Comparison of ENCODE assay signal across 2 cellular contexts in the genomic region with DNA sequence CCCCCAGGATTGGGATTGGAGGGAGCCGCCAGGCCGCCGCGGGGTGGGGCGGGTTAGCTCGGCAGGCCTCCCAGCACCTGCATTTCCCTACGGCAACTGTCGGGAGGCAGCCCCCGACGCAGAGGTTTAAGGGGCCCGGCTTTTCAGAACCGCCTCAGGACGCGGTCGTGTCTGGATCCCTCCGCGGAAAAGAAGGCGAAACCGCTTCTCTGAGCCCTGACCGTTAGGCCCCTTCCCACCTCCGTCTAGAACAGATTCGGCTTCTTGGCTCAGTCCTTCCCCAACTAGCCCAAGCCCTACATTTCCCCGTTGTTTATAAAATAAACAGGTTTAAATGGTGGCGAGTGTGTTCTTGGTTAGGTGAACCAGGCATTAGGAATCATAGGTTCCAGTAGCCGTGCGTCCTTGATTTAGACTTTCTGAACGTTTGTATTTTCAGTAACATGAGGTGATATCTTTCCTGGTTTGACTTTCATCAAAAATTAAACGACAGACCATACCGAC.
TF ChIP-seq lines count a peak whose summit lies in the region.

No MANE protein-coding gene starts in this region.

TF ChIP-seq in A549, 52 proteins besides CTCF, POLR2A, EP300 and RAD21 (continued from another document):
- no peak for TF ChIP-seq ZFP36 (IDR thresholded peaks at IDR 0.05; ENCODE audit: borderline replicate concordance, partially characterized antibody)
- TF ChIP-seq CEBPB (IDR thresholded peaks at IDR 0.05) = no peak
- TF ChIP-seq PHF8 (IDR thresholded peaks at IDR 0.05; ENCODE audit: borderline replicate concordance, low read depth) = peak; percentile 57; the same call in 1 of the 2 replicates

TF ChIP-seq in HepG2, 621 proteins besides CTCF, POLR2A, EP300 and RAD21 (continues in another document):
- TF ChIP-seq, protein P1, sequence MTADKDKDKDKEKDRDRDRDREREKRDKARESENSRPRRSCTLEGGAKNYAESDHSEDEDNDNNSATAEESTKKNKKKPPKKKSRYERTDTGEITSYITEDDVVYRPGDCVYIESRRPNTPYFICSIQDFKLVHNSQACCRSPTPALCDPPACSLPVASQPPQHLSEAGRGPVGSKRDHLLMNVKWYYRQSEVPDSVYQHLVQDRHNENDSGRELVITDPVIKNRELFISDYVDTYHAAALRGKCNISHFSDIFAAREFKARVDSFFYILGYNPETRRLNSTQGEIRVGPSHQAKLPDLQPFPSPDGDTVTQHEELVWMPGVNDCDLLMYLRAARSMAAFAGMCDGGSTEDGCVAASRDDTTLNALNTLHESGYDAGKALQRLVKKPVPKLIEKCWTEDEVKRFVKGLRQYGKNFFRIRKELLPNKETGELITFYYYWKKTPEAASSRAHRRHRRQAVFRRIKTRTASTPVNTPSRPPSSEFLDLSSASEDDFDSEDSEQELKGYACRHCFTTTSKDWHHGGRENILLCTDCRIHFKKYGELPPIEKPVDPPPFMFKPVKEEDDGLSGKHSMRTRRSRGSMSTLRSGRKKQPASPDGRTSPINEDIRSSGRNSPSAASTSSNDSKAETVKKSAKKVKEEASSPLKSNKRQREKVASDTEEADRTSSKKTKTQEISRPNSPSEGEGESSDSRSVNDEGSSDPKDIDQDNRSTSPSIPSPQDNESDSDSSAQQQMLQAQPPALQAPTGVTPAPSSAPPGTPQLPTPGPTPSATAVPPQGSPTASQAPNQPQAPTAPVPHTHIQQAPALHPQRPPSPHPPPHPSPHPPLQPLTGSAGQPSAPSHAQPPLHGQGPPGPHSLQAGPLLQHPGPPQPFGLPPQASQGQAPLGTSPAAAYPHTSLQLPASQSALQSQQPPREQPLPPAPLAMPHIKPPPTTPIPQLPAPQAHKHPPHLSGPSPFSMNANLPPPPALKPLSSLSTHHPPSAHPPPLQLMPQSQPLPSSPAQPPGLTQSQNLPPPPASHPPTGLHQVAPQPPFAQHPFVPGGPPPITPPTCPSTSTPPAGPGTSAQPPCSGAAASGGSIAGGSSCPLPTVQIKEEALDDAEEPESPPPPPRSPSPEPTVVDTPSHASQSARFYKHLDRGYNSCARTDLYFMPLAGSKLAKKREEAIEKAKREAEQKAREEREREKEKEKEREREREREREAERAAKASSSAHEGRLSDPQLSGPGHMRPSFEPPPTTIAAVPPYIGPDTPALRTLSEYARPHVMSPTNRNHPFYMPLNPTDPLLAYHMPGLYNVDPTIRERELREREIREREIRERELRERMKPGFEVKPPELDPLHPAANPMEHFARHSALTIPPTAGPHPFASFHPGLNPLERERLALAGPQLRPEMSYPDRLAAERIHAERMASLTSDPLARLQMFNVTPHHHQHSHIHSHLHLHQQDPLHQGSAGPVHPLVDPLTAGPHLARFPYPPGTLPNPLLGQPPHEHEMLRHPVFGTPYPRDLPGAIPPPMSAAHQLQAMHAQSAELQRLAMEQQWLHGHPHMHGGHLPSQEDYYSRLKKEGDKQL (CRISPR knock-in tag; IDR thresholded peaks at IDR 0.05; ENCODE audit: low read depth) = no peak
- no peak for TF ChIP-seq HIVEP1 (CRISPR knock-in tag; IDR thresholded peaks at IDR 0.05)
- no peak for TF ChIP-seq BHLHE40 (IDR thresholded peaks at IDR 0.05; ENCODE audit: low read length)
- TF ChIP-seq, protein P2, sequence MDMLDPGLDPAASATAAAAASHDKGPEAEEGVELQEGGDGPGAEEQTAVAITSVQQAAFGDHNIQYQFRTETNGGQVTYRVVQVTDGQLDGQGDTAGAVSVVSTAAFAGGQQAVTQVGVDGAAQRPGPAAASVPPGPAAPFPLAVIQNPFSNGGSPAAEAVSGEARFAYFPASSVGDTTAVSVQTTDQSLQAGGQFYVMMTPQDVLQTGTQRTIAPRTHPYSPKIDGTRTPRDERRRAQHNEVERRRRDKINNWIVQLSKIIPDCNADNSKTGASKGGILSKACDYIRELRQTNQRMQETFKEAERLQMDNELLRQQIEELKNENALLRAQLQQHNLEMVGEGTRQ (IDR thresholded peaks at IDR 0.05; ENCODE audit: low read depth, low read length) = no peak
- TF ChIP-seq, protein P2 (CRISPR knock-in tag; IDR thresholded peaks at IDR 0.05; ENCODE audit: borderline replicate concordance) = no peak
- peak; percentile 47; the same call in 1 of the 2 replicates for TF ChIP-seq ZNF768 (CRISPR knock-in tag; IDR thresholded peaks at IDR 0.05)
- no peak for TF ChIP-seq ZNF746 (CRISPR knock-in tag; IDR thresholded peaks at IDR 0.05)
- TF ChIP-seq SP1 (IDR thresholded peaks at IDR 0.05) = no peak
- TF ChIP-seq SP1 (CRISPR knock-in tag; IDR thresholded peaks at IDR 0.05) = no peak
- TF ChIP-seq, protein P3, sequence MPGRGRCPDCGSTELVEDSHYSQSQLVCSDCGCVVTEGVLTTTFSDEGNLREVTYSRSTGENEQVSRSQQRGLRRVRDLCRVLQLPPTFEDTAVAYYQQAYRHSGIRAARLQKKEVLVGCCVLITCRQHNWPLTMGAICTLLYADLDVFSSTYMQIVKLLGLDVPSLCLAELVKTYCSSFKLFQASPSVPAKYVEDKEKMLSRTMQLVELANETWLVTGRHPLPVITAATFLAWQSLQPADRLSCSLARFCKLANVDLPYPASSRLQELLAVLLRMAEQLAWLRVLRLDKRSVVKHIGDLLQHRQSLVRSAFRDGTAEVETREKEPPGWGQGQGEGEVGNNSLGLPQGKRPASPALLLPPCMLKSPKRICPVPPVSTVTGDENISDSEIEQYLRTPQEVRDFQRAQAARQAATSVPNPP (CRISPR knock-in tag; IDR thresholded peaks at IDR 0.05) = no peak
- 0 out of 2 replicates have a peak, but pooled peaks have one; percentile 36 for TF ChIP-seq EED (CRISPR knock-in tag; IDR thresholded peaks at IDR 0.05)
- no peak for TF ChIP-seq KMT2A (CRISPR knock-in tag; IDR thresholded peaks at IDR 0.05)
- TF ChIP-seq, protein P4, sequence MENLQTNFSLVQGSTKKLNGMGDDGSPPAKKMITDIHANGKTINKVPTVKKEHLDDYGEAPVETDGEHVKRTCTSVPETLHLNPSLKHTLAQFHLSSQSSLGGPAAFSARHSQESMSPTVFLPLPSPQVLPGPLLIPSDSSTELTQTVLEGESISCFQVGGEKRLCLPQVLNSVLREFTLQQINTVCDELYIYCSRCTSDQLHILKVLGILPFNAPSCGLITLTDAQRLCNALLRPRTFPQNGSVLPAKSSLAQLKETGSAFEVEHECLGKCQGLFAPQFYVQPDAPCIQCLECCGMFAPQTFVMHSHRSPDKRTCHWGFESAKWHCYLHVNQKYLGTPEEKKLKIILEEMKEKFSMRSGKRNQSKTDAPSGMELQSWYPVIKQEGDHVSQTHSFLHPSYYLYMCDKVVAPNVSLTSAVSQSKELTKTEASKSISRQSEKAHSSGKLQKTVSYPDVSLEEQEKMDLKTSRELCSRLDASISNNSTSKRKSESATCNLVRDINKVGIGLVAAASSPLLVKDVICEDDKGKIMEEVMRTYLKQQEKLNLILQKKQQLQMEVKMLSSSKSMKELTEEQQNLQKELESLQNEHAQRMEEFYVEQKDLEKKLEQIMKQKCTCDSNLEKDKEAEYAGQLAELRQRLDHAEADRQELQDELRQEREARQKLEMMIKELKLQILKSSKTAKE (CRISPR knock-in tag; IDR thresholded peaks at IDR 0.05; ENCODE audit: borderline replicate concordance) = no peak
- TF ChIP-seq HOXD1 (CRISPR knock-in tag; IDR thresholded peaks at IDR 0.05) = no peak
- no peak for TF ChIP-seq GATA4 (IDR thresholded peaks at IDR 0.05; ENCODE audit: borderline replicate concordance, low read depth)
- peak; percentile 23 for TF ChIP-seq ASH2L (IDR thresholded peaks at IDR 0.05; ENCODE audit: insufficient read length, low read depth, low read length)
- no peak for TF ChIP-seq ZGPAT (CRISPR knock-in tag; IDR thresholded peaks at IDR 0.05)
- no peak for TF ChIP-seq E2F1 (CRISPR knock-in tag; IDR thresholded peaks at IDR 0.05)
- no peak for TF ChIP-seq ZNF703 (CRISPR knock-in tag; IDR thresholded peaks at IDR 0.05; ENCODE audit: borderline replicate concordance)
- no peak for TF ChIP-seq ZNF549 (CRISPR knock-in tag; IDR thresholded peaks at IDR 0.05)
- TF ChIP-seq SP140L (CRISPR knock-in tag; IDR thresholded peaks at IDR 0.05; ENCODE audit: borderline replicate concordance) = no peak
- no peak for TF ChIP-seq ZNF230 (CRISPR knock-in tag; IDR thresholded peaks at IDR 0.05)
- no peak for TF ChIP-seq SNAI1 (CRISPR knock-in tag; IDR thresholded peaks at IDR 0.05; ENCODE audit: borderline replicate concordance)
- TF ChIP-seq ARID4A (CRISPR knock-in tag; IDR thresholded peaks at IDR 0.05; ENCODE audit: borderline replicate concordance) = no peak
- no peak for TF ChIP-seq ZNF761 (CRISPR knock-in tag; conservative IDR thresholded peaks at IDR 0.05)
- TF ChIP-seq FOXP4 (CRISPR knock-in tag; IDR thresholded peaks at IDR 0.05) = no peak
- TF ChIP-seq, protein P5, sequence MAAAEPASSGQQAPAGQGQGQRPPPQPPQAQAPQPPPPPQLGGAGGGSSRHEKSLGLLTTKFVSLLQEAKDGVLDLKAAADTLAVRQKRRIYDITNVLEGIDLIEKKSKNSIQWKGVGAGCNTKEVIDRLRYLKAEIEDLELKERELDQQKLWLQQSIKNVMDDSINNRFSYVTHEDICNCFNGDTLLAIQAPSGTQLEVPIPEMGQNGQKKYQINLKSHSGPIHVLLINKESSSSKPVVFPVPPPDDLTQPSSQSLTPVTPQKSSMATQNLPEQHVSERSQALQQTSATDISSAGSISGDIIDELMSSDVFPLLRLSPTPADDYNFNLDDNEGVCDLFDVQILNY (CRISPR knock-in tag; conservative IDR thresholded peaks at IDR 0.05) = no peak
- no peak for TF ChIP-seq ZNF510 (CRISPR knock-in tag; IDR thresholded peaks at IDR 0.05; ENCODE audit: low read depth)
- TF ChIP-seq PAWR (CRISPR knock-in tag; IDR thresholded peaks at IDR 0.05; ENCODE audit: borderline replicate concordance) = no peak
- no peak for TF ChIP-seq ZBTB1 (CRISPR knock-in tag; IDR thresholded peaks at IDR 0.05; ENCODE audit: borderline replicate concordance)
- no peak for TF ChIP-seq SMC3 (IDR thresholded peaks at IDR 0.05; ENCODE audit: low read length)
- TF ChIP-seq ZNF7 (CRISPR knock-in tag; IDR thresholded peaks at IDR 0.05) = no peak
- TF ChIP-seq NFYC (CRISPR knock-in tag; IDR thresholded peaks at IDR 0.05) = no peak
- 0 out of 2 replicates have a peak, but pooled peaks have one; percentile 63 for TF ChIP-seq ZNF558 (CRISPR knock-in tag; IDR thresholded peaks at IDR 0.05; ENCODE audit: borderline replicate concordance)
